ENCODE assay signal across 8 cellular contexts in the genomic region with DNA sequence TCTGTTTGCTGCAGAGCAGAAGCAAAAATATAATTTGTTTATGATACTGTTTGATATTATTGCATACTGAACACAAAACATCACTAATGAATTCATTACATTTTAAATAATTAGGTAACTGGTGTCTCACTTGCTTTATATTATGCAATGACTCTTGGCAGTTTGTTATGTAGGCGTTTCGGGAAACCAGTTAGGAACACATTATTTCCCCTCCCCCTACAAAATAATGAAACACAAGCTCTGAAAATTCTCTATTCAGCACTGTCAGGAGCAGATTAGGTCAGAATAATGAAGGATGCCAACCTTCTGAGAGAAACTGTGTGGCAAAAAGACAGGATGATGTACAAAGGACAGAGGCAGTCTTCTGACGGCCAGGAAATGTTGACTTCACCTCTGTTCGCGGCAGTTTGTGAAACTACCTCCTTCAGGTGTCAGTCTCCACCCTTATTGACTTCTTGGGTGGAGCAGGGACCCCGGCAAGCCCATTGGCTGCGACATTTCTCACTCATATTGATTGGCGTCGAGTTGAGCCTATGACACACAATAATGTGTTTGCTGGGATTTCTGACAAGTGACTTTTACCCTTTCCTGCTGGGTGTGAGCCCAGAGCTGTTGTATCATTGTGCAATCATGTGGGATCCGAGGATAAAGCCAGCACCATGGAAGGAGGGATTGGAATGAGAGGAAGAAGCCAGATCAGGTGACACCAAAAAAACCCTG. TPM values are rescaled to one million over a fixed set of nuclear protein-coding genes. Genes with fewer than 3 reads are reported as not detected.
DNase-seq lines count a peak whose midpoint lies in the region; ATAC-seq and TF ChIP-seq lines count a peak whose summit lies in the region.

No MANE protein-coding gene starts in this region.

- peak; percentile 57 for ATAC-seq in stimulated activated naive CD8-positive, alpha-beta T cell treated with anti-CD3 and anti-CD28 coated beads, Interleukin-15, amount 100 ng/mL, for 72 hours
- ATAC-seq in HG03095 (IDR thresholded peaks at IDR 0.05; ENCODE audit: unreplicated experiment) (no peak), HG02885 (IDR thresholded peaks at IDR 0.05; ENCODE audit: poor library complexity, unreplicated experiment) (no peak)

- H3K9me3 Mint-ChIP-seq in Calu3 (ENCODE audit: low read depth, unreplicated experiment) = no peaks in the 10 kb centered on the region
- no peaks in the 10 kb centered on the region for H3K9me3 Mint-ChIP-seq in stimulated activated naive CD8-positive, alpha-beta T cell treated with anti-CD3 and anti-CD28 coated beads, Interleukin-15, amount 100 ng/mL, for 72 hours

- no peaks in the 10 kb centered on the region for H3K27me3 Mint-ChIP-seq in Calu3 (ENCODE audit: unreplicated experiment)
- H3K27me3 Mint-ChIP-seq in stimulated activated naive CD8-positive, alpha-beta T cell treated with anti-CD3 and anti-CD28 coated beads, Interleukin-15, amount 100 ng/mL, for 72 hours = peaks cover 6% of the 10 kb centered on the region

- H3K36me3 Mint-ChIP-seq in Calu3 (ENCODE audit: insufficient read depth, unreplicated experiment) = peaks cover 15% of the 10 kb centered on the region

- peak overlapping the region; percentile 91 for H3K27ac Mint-ChIP-seq in Calu3 (ENCODE audit: unreplicated experiment)
- H3K27ac Mint-ChIP-seq in stimulated activated naive CD8-positive, alpha-beta T cell treated with anti-CD3 and anti-CD28 coated beads, Interleukin-15, amount 100 ng/mL, for 72 hours = peak overlapping the region in 1 of 2 donors; percentile 48

- DNase-seq in Calu3 (peak; percentile 95), LHCN-M2 (ENCODE audit: low read depth) (peak; percentile 94), astrocyte of the spinal cord (ENCODE audit: low read depth, low spot score) (peak; percentile 86), iPS-NIHi11 (ENCODE audit: low spot score) (peak; percentile 76), GM19238 (ENCODE audit: insufficient read length, low spot score) (no peak)
- peak in 1 of 2 donors; percentile 22 for DNase-seq in stimulated activated naive CD8-positive, alpha-beta T cell treated with anti-CD3 and anti-CD28 coated beads, Interleukin-15, amount 100 ng/mL, for 72 hours

- TF ChIP-seq CTCF in Calu3 (IDR thresholded peaks at IDR 0.05; ENCODE audit: unreplicated experiment) = no peak
- TF ChIP-seq CTCF in astrocyte of the spinal cord (IDR thresholded peaks at IDR 0.05; ENCODE audit: low read depth, low read length) = no peak

- CTCF ChIA-PET in Calu3 (lab: Charles Lee) = interaction anchor here (0.6 to 1.0 kb wide), 3 partner anchors 17 to 734 kb away, joined by 3 to 10 read pairs (median 3); no protein-coding TSS in a partner anchor

- peak overlapping the region; percentile 69 for H3K4me3 Mint-ChIP-seq in Calu3 (ENCODE audit: low read depth, unreplicated experiment)
- no peak overlapping the region for H3K4me3 Mint-ChIP-seq in stimulated activated naive CD8-positive, alpha-beta T cell treated with anti-CD3 and anti-CD28 coated beads, Interleukin-15, amount 100 ng/mL, for 72 hours

- H3K4me3 ChIP-seq in astrocyte of the spinal cord (ENCODE audit: low read depth, low read length) = no peak overlapping the region

- BruUV-seq in Calu3 (replicated peaks; lab: Mats Ljungman, UMichigan) = TSS peak; percentile 90

- intact Hi-C loops in Calu3 (cut with micrococcal nuclease; ENCODE audit: unreplicated experiment) = loop anchor here (2.0 kb wide), 1 partner anchor 32 kb away; no protein-coding TSS in a partner anchor

- in situ Hi-C loops in astrocyte of the spinal cord (cut with HindIII; ENCODE audit: low sequenced_read_pairs) = no loop called here

- H3K4me1 Mint-ChIP-seq in Calu3 (ENCODE audit: low read depth, unreplicated experiment) = peaks cover 21% of the 10 kb centered on the region
- H3K4me1 Mint-ChIP-seq in stimulated activated naive CD8-positive, alpha-beta T cell treated with anti-CD3 and anti-CD28 coated beads, Interleukin-15, amount 100 ng/mL, for 72 hours = no peaks in the 10 kb centered on the region

RNA-seq across cellular contexts. Expression of a gene that starts 34.0 kb away (rescaled TPM):
- total RNA-seq in Calu3 (2022) = 20.1 and 25.6 TPM in 2 replicates
- 23.1 and 25.9 TPM in 2 replicates for total RNA-seq in LHCN-M2 (2014; rRNA removed)
- polyA plus RNA-seq in LHCN-M2 (2012) = 36.7 TPM
